In the genomic region with DNA sequence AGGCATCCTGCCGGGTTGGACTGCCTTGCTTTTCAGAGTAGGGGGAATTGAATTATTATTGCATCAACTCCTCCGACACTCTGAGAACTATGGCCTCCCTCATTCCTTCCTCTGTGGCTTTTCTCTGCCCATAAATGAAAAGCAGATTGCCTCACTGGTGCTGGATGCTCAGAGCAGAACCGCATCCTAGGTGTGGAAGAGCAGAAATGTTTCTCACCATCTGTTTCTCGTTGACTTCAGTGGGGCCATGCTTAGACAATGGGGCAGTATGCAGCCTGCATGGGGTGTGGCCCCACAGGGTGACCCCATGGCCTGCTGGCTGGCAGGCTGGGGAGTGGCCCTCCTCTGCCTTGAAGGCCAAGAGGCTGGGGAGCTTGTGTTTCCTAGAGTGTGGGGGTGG, we compare ENCODE assay signal across 19 cellular contexts. TPM values are rescaled to one million over a fixed set of nuclear protein-coding genes. Genes with fewer than 3 reads are reported as not detected.
A peak's percentile ranks its signal among the peaks of the same experiment; 100 is the strongest.
DNase-seq lines count a peak whose midpoint lies in the region; ATAC-seq and TF ChIP-seq lines count a peak whose summit lies in the region.
"Had no signal": no experiment of that assay in that cellular context is flagged by ENCODE, and none has a peak within 500 bp of the region (broad histone marks: within the 10 kb centered on the region; RNA-seq: fewer than 3 reads in every experiment).

No MANE protein-coding gene starts in this region.

- H3K9ac ChIP-seq in PC-3 (ENCODE audit: low read length) = no peak overlapping the region

- TF ChIP-seq CTCF in NB4 (IDR thresholded peaks at IDR 0.05; ENCODE audit: low read depth, low read length) (no peak), choroid plexus epithelial cell (conservative IDR thresholded peaks at IDR 0.05; ENCODE audit: low read depth, low read length) (no peak), left lung (IDR thresholded peaks at IDR 0.05) (no peak), adrenal gland (IDR thresholded peaks at IDR 0.05) (no peak), PC-3 (conservative IDR thresholded peaks at IDR 0.05; ENCODE audit: low read depth, low read length) (no peak)

- H3K4me1 ChIP-seq in left lung = peaks cover 0 to 28% of the 10 kb centered on the region in 2 donors
- peaks cover 0 to 3% of the 10 kb centered on the region in 2 donors for H3K4me1 ChIP-seq in adrenal gland (replicated peaks in 1 of 2)
- peaks cover 18% of the 10 kb centered on the region for H3K4me1 ChIP-seq in PC-3 (ENCODE audit: insufficient read depth, low read length)

- intact Hi-C loops in left lung (cut with DNase I) = no loop called here
- intact Hi-C loops in adrenal gland (cut with DNase I) = no loop called here
- intact Hi-C loops in PC-3 (cut with micrococcal nuclease) = no loop called here

- no peaks in the 10 kb centered on the region for H4K20me1 ChIP-seq in PC-3 (ENCODE audit: low read length)

- BruUV-seq in PC-3 (replicated peaks; lab: Mats Ljungman, UMichigan) = no TSS peak

- CTCF ChIA-PET in PC-3 (lab: Charles Lee) = no interaction called here

- H3K79me2 ChIP-seq in PC-3 (ENCODE audit: low read length) = no peaks in the 10 kb centered on the region

- H3K9me3 ChIP-seq in left lung = no peaks in the 10 kb centered on the region
- H3K9me3 ChIP-seq in adrenal gland (replicated peaks in 1 of 3) = no peaks in the 10 kb centered on the region
- no peaks in the 10 kb centered on the region for H3K9me3 ChIP-seq in PC-3 (ENCODE audit: low read length)
- H3K9me3 ChIP-seq: mucosa of descending colon had no signal

- H3K27me3 ChIP-seq in left lung (peaks cover 0 to 2% of the 10 kb centered on the region in 2 donors), adrenal gland (peaks cover 6% of the 10 kb centered on the region), PC-3 (ENCODE audit: low read length) (no peaks in the 10 kb centered on the region)

- no peaks in the 10 kb centered on the region for H3K9me2 ChIP-seq in PC-3 (replicated peaks; ENCODE audit: low read length)

- H3K4me3 ChIP-seq in NB4 (ENCODE audit: low read depth, low read length) (no peak overlapping the region), choroid plexus epithelial cell (ENCODE audit: low read depth, low read length) (no peak overlapping the region), left lung (no peak overlapping the region), adrenal gland (no peak overlapping the region), PC-3 (ENCODE audit: low read length) (no peak overlapping the region)
- H3K4me3 ChIP-seq: mucosa of descending colon had no signal

- DNase-seq in AG20443 (ENCODE audit: low spot score) (peak; percentile 85), NB4 (ENCODE audit: low read depth) (peak; percentile 85), choroid plexus epithelial cell (ENCODE audit: low read depth) (peak; percentile 86), left lung (no peak), UCSD-AML1 (lab: John Stamatoyannopoulos, UW; ENCODE audit: unreplicated experiment) (no peak), adrenal gland (no peak), PC-3 (no peak), superior temporal gyrus (ENCODE audit: extremely low spot score) (no peak)
- DNase-seq: activated naive CD4-positive, alpha-beta T cell treated with Interleukin-2 at 50 U/mL for 16 hours; CD4-positive, CD25-positive, alpha-beta regulatory T cell; cerebellar nuclear complex; immature natural killer cell; mucosa of descending colon; NCI-H1694 treated with DMSO at 0.1 percent for 48 hours; stimulated activated CD4-positive, alpha-beta T cell treated with anti-CD3 and anti-CD28 coated beads, Interleukin-2, amount 100 ng/mL, for 48 hours; stimulated activated naive CD4-positive, alpha-beta T cell treated with Interleukin-2 at 50 U/mL for 16 hours had no signal

- H3K4me2 ChIP-seq in PC-3 (ENCODE audit: low read length) = no peak overlapping the region

- no peak overlapping the region for H2AFZ ChIP-seq in PC-3 (ENCODE audit: low read length)

- no peaks in the 10 kb centered on the region for H3F3A ChIP-seq in PC-3 (ENCODE audit: low read length, unreplicated experiment)

- ATAC-seq in left lung (peak; percentile 33), PC-3 (no peak)
- ATAC-seq: mucosa of descending colon had no signal

- WGBS in adrenal gland, 4 donors = 41 to 74% (median 63%) methylated on average over 4 of the region's 4 CpGs

- H3K27ac ChIP-seq in left lung (peak overlapping the region in 1 of 2 donors; percentile 38), adrenal gland (peak overlapping the region in 1 of 5 donors; percentile 73), PC-3 (ENCODE audit: low read length) (no peak overlapping the region)

- no peak for TF ChIP-seq POLR2A in NB4 (IDR thresholded peaks at IDR 0.05; ENCODE audit: extremely low read depth, insufficient read length)
- TF ChIP-seq POLR2A in adrenal gland (IDR thresholded peaks at IDR 0.05) = no peak

- H3K36me3 ChIP-seq in left lung (no peaks in the 10 kb centered on the region), adrenal gland (replicated peaks in 1 of 2) (no peaks in the 10 kb centered on the region), PC-3 (ENCODE audit: low read depth, low read length) (no peaks in the 10 kb centered on the region)

- POLR2A ChIA-PET in PC-3 (lab: Charles Lee; ENCODE audit: unreplicated experiment) = no interaction called here

RNA-seq across cellular contexts. Expression of a gene that starts 27.3 kb away (rescaled TPM):
- total RNA-seq in left lung = 100 to 1,000 TPM; 151 to 222 TPM
- total RNA-seq in adrenal gland = 100 to 1,000 TPM in 5 of 8 donors, 10 to 100 TPM in 3; 48.4 to 200 (median 123) TPM
- polyA plus RNA-seq in adrenal gland = 100 to 1,000 TPM in 2 of 3 donors, 10 to 100 TPM in 1; 42.9 to 126 (median 103) TPM
- 4.5 and 4.8 TPM in 2 replicates for total RNA-seq in PC-3 (2014; rRNA removed)

RNA-seq across cellular contexts. Expression of a gene that starts 46.7 kb away (rescaled TPM):
- total RNA-seq in left lung (not detected), adrenal gland (not detected), PC-3 (2014; rRNA removed) (not detected in 2 replicates)
- polyA plus RNA-seq in adrenal gland = not detected
- total RNA-seq: CD4-positive, CD25-positive, alpha-beta regulatory T cell; mucosa of descending colon; progenitor cell of endocrine pancreas; T-helper 1 cell treated with Interleukin-12 subunit alpha and Interleukin-12 subunit beta and Interleukin-4 antibody, amounts not matched to agents 30 ng/mL and 1 ng/mL, for 36 hours had no signal
- polyA plus RNA-seq: CD4-positive, CD25-positive, alpha-beta regulatory T cell; esophagus; immature natural killer cell had no signal

Comparison
In these comparisons a context has a peak if more than half of its experiments do, and no peak if none do; other contexts are left out.
1. DNase-seq: peak in AG20443 (single experiment), NB4 (single experiment) and choroid plexus epithelial cell (single experiment); none in left lung (0 of 2), UCSD-AML1 (single experiment), adrenal gland (0 of 7), PC-3 (single experiment) and superior temporal gyrus (single experiment).